ENCODE assay signal across 9 cellular contexts in the genomic region with DNA sequence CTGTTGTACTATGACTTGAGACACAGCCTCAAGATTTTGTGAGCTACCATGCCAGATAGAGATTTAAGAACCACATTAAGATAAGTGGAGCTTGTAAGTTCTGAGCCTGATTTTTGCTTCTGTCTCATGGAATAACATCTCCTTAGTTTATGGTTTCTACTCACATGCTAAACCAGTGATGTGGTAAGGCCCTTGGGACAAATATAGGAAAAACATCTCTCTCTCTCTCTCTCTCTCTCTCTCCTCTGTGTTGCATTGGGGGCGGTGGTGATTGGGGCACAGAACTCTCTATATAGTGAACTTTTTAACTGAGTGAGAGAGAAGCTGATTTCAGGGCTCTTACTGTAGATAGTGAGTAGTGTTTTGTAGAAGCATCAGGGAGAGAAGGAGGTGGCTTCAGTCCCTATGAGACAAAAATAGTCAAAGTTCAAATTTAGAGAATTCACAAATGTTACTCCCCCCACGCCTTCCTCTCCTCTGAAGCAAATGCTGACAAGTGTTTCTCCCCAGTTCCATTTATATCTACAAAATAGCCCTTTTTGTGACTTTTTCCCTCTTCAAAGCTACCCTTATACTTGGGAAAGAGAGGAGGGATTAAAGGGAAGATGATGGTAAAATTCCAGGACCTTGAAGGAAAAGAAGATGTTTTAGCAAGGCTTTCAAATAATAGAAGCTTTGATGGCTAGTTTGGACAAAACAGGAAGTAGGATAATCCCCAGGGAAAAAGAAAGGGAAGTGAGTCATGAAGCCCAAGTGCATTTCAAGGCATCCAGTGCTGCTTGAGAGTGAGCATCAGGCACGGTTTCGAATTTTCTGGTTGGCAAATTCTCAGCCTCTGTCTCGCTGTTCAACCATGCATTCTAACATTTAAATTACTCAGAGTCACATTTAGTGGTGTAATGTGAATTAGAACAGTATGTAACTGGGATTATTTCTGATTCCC.
A peak's percentile ranks its signal among the peaks of the same experiment; 100 is the strongest.
DNase-seq lines count a peak whose midpoint lies in the region; ATAC-seq, FAIRE-seq and TF ChIP-seq lines count a peak whose summit lies in the region.
"Had no signal": no experiment of that assay in that cellular context is flagged by ENCODE, and none has a peak within 500 bp of the region (broad histone marks: within the 10 kb centered on the region; RNA-seq: fewer than 3 reads in every experiment).

No MANE protein-coding gene starts in this region.

- H3K36me3 ChIP-seq in esophagus muscularis mucosa: no peaks in the 10 kb centered on the region

- H3K27ac ChIP-seq in esophagus muscularis mucosa (replicated peaks in 1 of 4): peak overlapping the region in 3 of 4 donors; percentile 13 to 42 (median 25)

- DNase-seq in GM18507 (ENCODE audit: extremely low spot score, insufficient read length, low read depth): no peak
- peak; percentile 59 for DNase-seq in NCI-H226
- no peak for DNase-seq in esophagus muscularis mucosa (ENCODE audit: extremely low spot score)
- DNase-seq in retinal pigment epithelial cell (ENCODE audit: low read depth): peak; percentile 70
- DNase-seq in SKM-1 (lab: John Stamatoyannopoulos, UW; ENCODE audit: unreplicated experiment): no peak
- DNase-seq: activated gamma-delta T cell had no signal

- H3K4me3 ChIP-seq in esophagus muscularis mucosa (no peak overlapping the region), retinal pigment epithelial cell (ENCODE audit: low read length) (no peak overlapping the region)

- 60% methylated on average over 5 of the region's 5 CpGs for WGBS in esophagus muscularis mucosa

- ATAC-seq in HG02970 (IDR thresholded peaks at IDR 0.05; ENCODE audit: low FRiP score, unreplicated experiment) (no peak), HG03571 (IDR thresholded peaks at IDR 0.05; ENCODE audit: unreplicated experiment) (no peak), GM21619 (IDR thresholded peaks at IDR 0.05; ENCODE audit: unreplicated experiment) (no peak)

- TF ChIP-seq CTCF in esophagus muscularis mucosa (IDR thresholded peaks at IDR 0.05) (no peak), retinal pigment epithelial cell (conservative IDR thresholded peaks at IDR 0.05; ENCODE audit: low read depth, low read length) (no peak)

- no peaks in the 10 kb centered on the region for H3K9me3 ChIP-seq in esophagus muscularis mucosa

- no peak for TF ChIP-seq EP300 in esophagus muscularis mucosa (IDR thresholded peaks at IDR 0.05)

- no peaks in the 10 kb centered on the region for H3K27me3 ChIP-seq in esophagus muscularis mucosa

- intact Hi-C loops in esophagus muscularis mucosa (cut with DNase I): no loop called here

- no peak for TF ChIP-seq POLR2A in esophagus muscularis mucosa (IDR thresholded peaks at IDR 0.05; ENCODE audit: low read depth)

- H3K4me1 ChIP-seq in esophagus muscularis mucosa: no peaks in the 10 kb centered on the region

- FAIRE-seq in GM18507 (lab: Jason Lieb, UNC): peak; percentile 68

Comparison
In these comparisons a context has a peak if more than half of its experiments do, and no peak if none do; other contexts are left out.
1. DNase-seq: peak in NCI-H226 (single experiment) and retinal pigment epithelial cell (single experiment); none in GM18507 (single experiment), esophagus muscularis mucosa (single experiment) and SKM-1 (single experiment).